Comparison of ENCODE assay signal across 18 cellular contexts in genomic region chr14:37201724-37202123, GRCh38. TPM values are rescaled to one million over a fixed set of nuclear protein-coding genes. Genes with fewer than 3 reads are reported as not detected.
"Had no signal": no experiment of that assay in that cellular context is flagged by ENCODE, and none has a peak within 500 bp of the region (broad histone marks: within the 10 kb centered on the region; RNA-seq: fewer than 3 reads in every experiment).

No MANE protein-coding gene starts in this region.

- H3K4me3 ChIP-seq: MG63 had no signal

- H3K27me3 ChIP-seq: MG63 had no signal

- H3K27ac Mint-ChIP-seq: IgD-negative memory B cell had no signal

- H3K36me3 ChIP-seq: MG63 had no signal

- H3K9me3 ChIP-seq: SK-N-SH had no signal

- H3K27ac ChIP-seq: RWPE1 had no signal

- H3K4me3 Mint-ChIP-seq: IgD-negative memory B cell had no signal

- H3K4me1 Mint-ChIP-seq: IgD-negative memory B cell had no signal

- ATAC-seq: Panc1 had no signal

- H3K9ac ChIP-seq: SK-N-SH had no signal

- H3K36me3 Mint-ChIP-seq: IgD-negative memory B cell had no signal

- H3K4me2 ChIP-seq: SK-N-SH had no signal

- H3K27me3 Mint-ChIP-seq: IgD-negative memory B cell had no signal

- DNase-seq: KBM-7, MG63, NCI-H1092, NCI-H1105 treated with DMSO at 0.1 percent for 48 hours, NCI-H1417 treated with DMSO at 0.1 percent for 48 hours, NCI-H146, NCI-H1694 treated with DMSO at 0.1 percent for 48 hours, NCI-H1930, NCI-H2107, NCI-H2227 treated with DMSO at 0.1 percent for 48 hours, NCI-H524, NCI-H774, SHP77, SK-N-SH, SW 1271 had no signal

RNA-seq across cellular contexts. Expression of gene MIPOL1, which starts 4.0 kb away (rescaled TPM):
- polyA plus RNA-seq: IgD-negative memory B cell had no signal

RNA-seq across cellular contexts. Expression of gene SLC25A21, which starts 29.3 kb away (rescaled TPM):
- polyA plus RNA-seq: IgD-negative memory B cell, SK-N-SH had no signal
